Comparison of ENCODE assay signal across 9 cellular contexts in genomic region chr1:12616709-12617373, GRCh38. TPM values are rescaled to one million over a fixed set of nuclear protein-coding genes. Genes with fewer than 3 reads are reported as not detected.
DNase-seq lines count a peak whose midpoint lies in the region; ATAC-seq, FAIRE-seq and TF ChIP-seq lines count a peak whose summit lies in the region.
"Had no signal": no experiment of that assay in that cellular context is flagged by ENCODE, and none has a peak within 500 bp of the region (broad histone marks: within the 10 kb centered on the region; RNA-seq: fewer than 3 reads in every experiment).

No MANE protein-coding gene starts in this region.

- peak overlapping the region; percentile 92 for H3K4me3 Mint-ChIP-seq in Calu3 (ENCODE audit: low read depth, unreplicated experiment)

- H3K4me1 Mint-ChIP-seq in Calu3 (ENCODE audit: low read depth, unreplicated experiment), result peaks cover 22% of the 10 kb centered on the region

- ATAC-seq in GM18873 (IDR thresholded peaks at IDR 0.05; ENCODE audit: low FRiP score, unreplicated experiment), result no peak

- no peaks in the 10 kb centered on the region for H3K79me2 ChIP-seq in OCI-LY7 (ENCODE audit: insufficient read depth, low read depth, low read length)

- BruUV-seq in Calu3 (replicated peaks; lab: Mats Ljungman, UMichigan), result TSS peak; percentile 38
- no TSS peak for BruUV-seq in OCI-LY7 (replicated peaks; lab: Mats Ljungman, UMichigan)

- H3K27me3 Mint-ChIP-seq in Calu3 (ENCODE audit: unreplicated experiment), result no peaks in the 10 kb centered on the region

- no peak overlapping the region for H3K4me2 ChIP-seq in OCI-LY7 (ENCODE audit: low read length)

- H3K36me3 ChIP-seq in OCI-LY7 (ENCODE audit: insufficient read depth, low read length), result no peaks in the 10 kb centered on the region
- H3K36me3 ChIP-seq: neutrophil had no signal

- H3K9me2 ChIP-seq in OCI-LY7 (ENCODE audit: insufficient read depth, low read length), result no peaks in the 10 kb centered on the region

- H3K4me1 ChIP-seq in OCI-LY7 (ENCODE audit: insufficient read depth, low read length, poor library complexity, severe bottlenecking), result no peaks in the 10 kb centered on the region

- intact Hi-C loops in Calu3 (cut with micrococcal nuclease; ENCODE audit: unreplicated experiment), result loop anchor here (5.0 kb wide), 2 partner anchors 75 to 185 kb away; no protein-coding TSS in a partner anchor
- intact Hi-C loops in OCI-LY7 (cut with micrococcal nuclease; ENCODE audit: unreplicated experiment), result no loop called here

- POLR2A ChIA-PET in OCI-LY7 (lab: Charles Lee), result interaction anchor here (0.6 to 0.7 kb wide), 2 partner anchors 257 to 1190 kb away, joined by 3 to 5 read pairs; no protein-coding TSS in a partner anchor

- H3K36me3 Mint-ChIP-seq in Calu3 (ENCODE audit: insufficient read depth, unreplicated experiment), result peaks cover 83% of the 10 kb centered on the region

- H3K9me3 ChIP-seq in OCI-LY7 (ENCODE audit: low read length), result no peaks in the 10 kb centered on the region
- H3K9me3 ChIP-seq: neutrophil had no signal

- H3K9me3 Mint-ChIP-seq in Calu3 (ENCODE audit: low read depth, unreplicated experiment), result no peaks in the 10 kb centered on the region

- TF ChIP-seq CTCF in Calu3 (IDR thresholded peaks at IDR 0.05; ENCODE audit: unreplicated experiment) (no peak), D721Med (IDR thresholded peaks at IDR 0.05; ENCODE audit: insufficient read depth, missing control alignments) (no peak), OCI-LY7 (conservative IDR thresholded peaks at IDR 0.05; ENCODE audit: low read length) (no peak)

- CTCF ChIA-PET in Calu3 (lab: Charles Lee) (interaction anchor here (0.7 to 2.4 kb wide), 4 partner anchors 13 to 51 kb away, joined by 4 to 8 read pairs (median 7); no protein-coding TSS in a partner anchor), OCI-LY7 (lab: Charles Lee; ENCODE audit: unreplicated experiment) (no interaction called here)

- no peak for FAIRE-seq in D721Med (lab: Jason Lieb, UNC)

- no peak overlapping the region for H2AFZ ChIP-seq in OCI-LY7 (ENCODE audit: low read length)

- H3K4me3 ChIP-seq in OCI-LY7 (ENCODE audit: low read depth, low read length, poor library complexity, severe bottlenecking), result no peak overlapping the region

- H3K27ac Mint-ChIP-seq in Calu3 (ENCODE audit: unreplicated experiment), result peak overlapping the region; percentile 96

- H4K20me1 ChIP-seq in OCI-LY7 (ENCODE audit: insufficient read depth, low read length), result no peaks in the 10 kb centered on the region

- DNase-seq in Calu3 (no peak), NCI-H748 treated with DMSO at 0.1 percent for 48 hours (lab: John Stamatoyannopoulos, UW) (peak; percentile 11), astrocyte of the hippocampus (ENCODE audit: low read depth, low spot score) (peak; percentile 67), islet precursor cell (peak; percentile 74), D721Med (ENCODE audit: insufficient read length, low spot score) (no peak), OCI-LY7 (ENCODE audit: low spot score) (no peak)
- peak; percentile 60 for DNase-seq in stimulated activated CD8-positive, alpha-beta memory T cell treated with anti-CD3 and anti-CD28 coated beads, Interleukin-4, amount 100 ng/mL, for 48 hours

- H3K27ac ChIP-seq in OCI-LY7 (ENCODE audit: low read depth, low read length, poor library complexity, severe bottlenecking), result no peak overlapping the region
- H3K27ac ChIP-seq: neutrophil had no signal

RNA-seq across cellular contexts. Expression of gene DHRS3, which starts 1.2 kb away (rescaled TPM):
- total RNA-seq in Calu3 (2022) (173 and 239 TPM in 2 replicates), OCI-LY7 (2022) (not detected in 2 replicates)
- not detected in 2 replicates for total RNA-seq in OCI-LY7 (2014; rRNA removed; shearing (Covaris generic))

RNA-seq across cellular contexts. Expression of gene AADACL4, which starts 27.0 kb away (rescaled TPM):
- total RNA-seq in Calu3 (2022) (not detected in 2 replicates), OCI-LY7 (2022) (not detected in 2 replicates)
- not detected in 2 replicates for total RNA-seq in OCI-LY7 (2014; rRNA removed; shearing (Covaris generic))

Comparison
In these comparisons a context has a peak if more than half of its experiments do, and no peak if none do; other contexts are left out.
1. DNase-seq: peak in NCI-H748 treated with DMSO at 0.1 percent for 48 hours (single experiment), astrocyte of the hippocampus (single experiment), islet precursor cell (single experiment) and stimulated activated CD8-positive, alpha-beta memory T cell treated with anti-CD3 and anti-CD28 coated beads, Interleukin-4, amount 100 ng/mL, for 48 hours (single experiment); none in Calu3 (single experiment), D721Med (single experiment) and OCI-LY7 (single experiment).
2. RNA of gene DHRS3, which starts 1.2 kb away (total RNA-seq): 173 to 239 TPM in Calu3; not detected in OCI-LY7; every median in the first group is over 100 times any median in the second.